In the genomic region with DNA sequence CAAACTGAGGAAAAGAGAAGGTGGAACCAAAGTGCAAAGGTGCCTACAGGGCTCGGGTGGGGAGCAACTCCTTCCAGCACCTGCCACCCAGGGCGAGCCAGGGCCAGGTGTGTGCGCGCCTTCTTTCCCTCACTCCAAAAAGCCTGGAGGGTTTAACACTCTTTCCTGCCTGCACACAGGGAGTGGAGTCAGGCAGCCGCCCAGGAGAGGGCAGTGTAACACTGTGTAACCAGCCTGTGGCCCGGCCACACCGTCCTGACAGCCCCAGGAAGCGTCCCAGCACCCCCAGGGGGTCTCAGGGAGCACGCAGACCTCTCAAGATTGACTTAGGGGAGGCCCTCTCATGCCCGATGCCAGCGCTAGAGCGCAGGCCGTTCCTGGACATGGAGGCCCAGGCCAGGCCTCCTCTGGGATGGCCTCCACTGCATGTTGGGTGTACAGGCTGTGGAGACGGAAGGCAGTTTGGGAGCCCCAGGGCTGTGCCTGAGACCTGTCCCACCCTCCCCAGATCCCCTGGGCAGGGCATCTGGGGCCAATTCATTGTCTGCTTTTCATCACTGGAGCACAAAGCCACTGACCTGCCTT, we compare ENCODE assay signal across 1 cellular context.
A peak's percentile ranks its signal among the peaks of the same experiment; 100 is the strongest.
TF ChIP-seq lines count a peak whose summit lies in the region.

No MANE protein-coding gene starts in this region.

TF ChIP-seq in HEK293, 187 proteins besides CTCF, POLR2A, EP300 and RAD21 (continued from another document and continues in another):
- TF ChIP-seq ZNF202 (tag by site-specific recombination; IDR thresholded peaks at IDR 0.05; ENCODE audit: borderline replicate concordance), result no peak
- no peak for TF ChIP-seq ZNF707 (tag by site-specific recombination; IDR thresholded peaks at IDR 0.05)
- no peak for TF ChIP-seq GFI1B (tag by site-specific recombination; IDR thresholded peaks at IDR 0.05)
- TF ChIP-seq FEZF1 (tag by site-specific recombination; IDR thresholded peaks at IDR 0.05), result no peak
- TF ChIP-seq ZNF549 (tag by site-specific recombination; IDR thresholded peaks at IDR 0.05), result no peak
- TF ChIP-seq IKZF3 (tag by site-specific recombination; IDR thresholded peaks at IDR 0.05), result peak; percentile 44; the same call in 1 of the 2 replicates
- TF ChIP-seq EGR2 (tag by site-specific recombination; IDR thresholded peaks at IDR 0.05; ENCODE audit: low read depth), result no peak
- no peak for TF ChIP-seq ZNF521 (tag by site-specific recombination; IDR thresholded peaks at IDR 0.05)
- TF ChIP-seq, protein P1, sequence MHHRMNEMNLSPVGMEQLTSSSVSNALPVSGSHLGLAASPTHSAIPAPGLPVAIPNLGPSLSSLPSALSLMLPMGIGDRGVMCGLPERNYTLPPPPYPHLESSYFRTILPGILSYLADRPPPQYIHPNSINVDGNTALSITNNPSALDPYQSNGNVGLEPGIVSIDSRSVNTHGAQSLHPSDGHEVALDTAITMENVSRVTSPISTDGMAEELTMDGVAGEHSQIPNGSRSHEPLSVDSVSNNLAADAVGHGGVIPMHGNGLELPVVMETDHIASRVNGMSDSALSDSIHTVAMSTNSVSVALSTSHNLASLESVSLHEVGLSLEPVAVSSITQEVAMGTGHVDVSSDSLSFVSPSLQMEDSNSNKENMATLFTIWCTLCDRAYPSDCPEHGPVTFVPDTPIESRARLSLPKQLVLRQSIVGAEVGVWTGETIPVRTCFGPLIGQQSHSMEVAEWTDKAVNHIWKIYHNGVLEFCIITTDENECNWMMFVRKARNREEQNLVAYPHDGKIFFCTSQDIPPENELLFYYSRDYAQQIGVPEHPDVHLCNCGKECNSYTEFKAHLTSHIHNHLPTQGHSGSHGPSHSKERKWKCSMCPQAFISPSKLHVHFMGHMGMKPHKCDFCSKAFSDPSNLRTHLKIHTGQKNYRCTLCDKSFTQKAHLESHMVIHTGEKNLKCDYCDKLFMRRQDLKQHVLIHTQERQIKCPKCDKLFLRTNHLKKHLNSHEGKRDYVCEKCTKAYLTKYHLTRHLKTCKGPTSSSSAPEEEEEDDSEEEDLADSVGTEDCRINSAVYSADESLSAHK (tag by site-specific recombination; IDR thresholded peaks at IDR 0.05), result no peak
- no peak for TF ChIP-seq ZNF596 (tag by site-specific recombination; IDR thresholded peaks at IDR 0.05)
- no peak for TF ChIP-seq ZBTB8A (tag by site-specific recombination; IDR thresholded peaks at IDR 0.05)
- TF ChIP-seq HOXA7 (CRISPR knock-in tag; IDR thresholded peaks at IDR 0.05; ENCODE audit: borderline replicate concordance), result no peak
- TF ChIP-seq GLIS2 (tag by site-specific recombination; IDR thresholded peaks at IDR 0.05), result peak; percentile 79
- TF ChIP-seq, protein P2, sequence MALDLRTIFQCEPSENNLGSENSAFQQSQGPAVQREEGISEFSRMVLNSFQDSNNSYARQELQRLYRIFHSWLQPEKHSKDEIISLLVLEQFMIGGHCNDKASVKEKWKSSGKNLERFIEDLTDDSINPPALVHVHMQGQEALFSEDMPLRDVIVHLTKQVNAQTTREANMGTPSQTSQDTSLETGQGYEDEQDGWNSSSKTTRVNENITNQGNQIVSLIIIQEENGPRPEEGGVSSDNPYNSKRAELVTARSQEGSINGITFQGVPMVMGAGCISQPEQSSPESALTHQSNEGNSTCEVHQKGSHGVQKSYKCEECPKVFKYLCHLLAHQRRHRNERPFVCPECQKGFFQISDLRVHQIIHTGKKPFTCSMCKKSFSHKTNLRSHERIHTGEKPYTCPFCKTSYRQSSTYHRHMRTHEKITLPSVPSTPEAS (tag by site-specific recombination; IDR thresholded peaks at IDR 0.05), result no peak
- TF ChIP-seq, protein P3, sequence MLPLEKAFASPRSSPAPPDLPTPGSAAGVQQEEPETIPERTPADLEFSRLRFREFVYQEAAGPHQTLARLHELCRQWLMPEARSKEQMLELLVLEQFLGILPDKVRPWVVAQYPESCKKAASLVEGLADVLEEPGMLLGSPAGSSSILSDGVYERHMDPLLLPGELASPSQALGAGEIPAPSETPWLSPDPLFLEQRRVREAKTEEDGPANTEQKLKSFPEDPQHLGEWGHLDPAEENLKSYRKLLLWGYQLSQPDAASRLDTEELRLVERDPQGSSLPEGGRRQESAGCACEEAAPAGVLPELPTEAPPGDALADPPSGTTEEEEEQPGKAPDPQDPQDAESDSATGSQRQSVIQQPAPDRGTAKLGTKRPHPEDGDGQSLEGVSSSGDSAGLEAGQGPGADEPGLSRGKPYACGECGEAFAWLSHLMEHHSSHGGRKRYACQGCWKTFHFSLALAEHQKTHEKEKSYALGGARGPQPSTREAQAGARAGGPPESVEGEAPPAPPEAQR (tag by site-specific recombination; IDR thresholded peaks at IDR 0.05), result no peak
- TF ChIP-seq, protein P4, sequence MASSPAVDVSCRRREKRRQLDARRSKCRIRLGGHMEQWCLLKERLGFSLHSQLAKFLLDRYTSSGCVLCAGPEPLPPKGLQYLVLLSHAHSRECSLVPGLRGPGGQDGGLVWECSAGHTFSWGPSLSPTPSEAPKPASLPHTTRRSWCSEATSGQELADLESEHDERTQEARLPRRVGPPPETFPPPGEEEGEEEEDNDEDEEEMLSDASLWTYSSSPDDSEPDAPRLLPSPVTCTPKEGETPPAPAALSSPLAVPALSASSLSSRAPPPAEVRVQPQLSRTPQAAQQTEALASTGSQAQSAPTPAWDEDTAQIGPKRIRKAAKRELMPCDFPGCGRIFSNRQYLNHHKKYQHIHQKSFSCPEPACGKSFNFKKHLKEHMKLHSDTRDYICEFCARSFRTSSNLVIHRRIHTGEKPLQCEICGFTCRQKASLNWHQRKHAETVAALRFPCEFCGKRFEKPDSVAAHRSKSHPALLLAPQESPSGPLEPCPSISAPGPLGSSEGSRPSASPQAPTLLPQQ (tag by site-specific recombination; IDR thresholded peaks at IDR 0.05), result no peak; the same call in 1 of the 2 replicates
- peak; percentile 49 for TF ChIP-seq ZNF2 (tag by site-specific recombination; IDR thresholded peaks at IDR 0.05)
- TF ChIP-seq, protein P5, sequence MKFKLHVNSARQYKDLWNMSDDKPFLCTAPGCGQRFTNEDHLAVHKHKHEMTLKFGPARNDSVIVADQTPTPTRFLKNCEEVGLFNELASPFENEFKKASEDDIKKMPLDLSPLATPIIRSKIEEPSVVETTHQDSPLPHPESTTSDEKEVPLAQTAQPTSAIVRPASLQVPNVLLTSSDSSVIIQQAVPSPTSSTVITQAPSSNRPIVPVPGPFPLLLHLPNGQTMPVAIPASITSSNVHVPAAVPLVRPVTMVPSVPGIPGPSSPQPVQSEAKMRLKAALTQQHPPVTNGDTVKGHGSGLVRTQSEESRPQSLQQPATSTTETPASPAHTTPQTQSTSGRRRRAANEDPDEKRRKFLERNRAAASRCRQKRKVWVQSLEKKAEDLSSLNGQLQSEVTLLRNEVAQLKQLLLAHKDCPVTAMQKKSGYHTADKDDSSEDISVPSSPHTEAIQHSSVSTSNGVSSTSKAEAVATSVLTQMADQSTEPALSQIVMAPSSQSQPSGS (tag by site-specific recombination; IDR thresholded peaks at IDR 0.05; ENCODE audit: low read depth), result no peak
- TF ChIP-seq ZNF138 (tag by site-specific recombination; IDR thresholded peaks at IDR 0.05; ENCODE audit: borderline replicate concordance), result no peak
- TF ChIP-seq, protein P6, sequence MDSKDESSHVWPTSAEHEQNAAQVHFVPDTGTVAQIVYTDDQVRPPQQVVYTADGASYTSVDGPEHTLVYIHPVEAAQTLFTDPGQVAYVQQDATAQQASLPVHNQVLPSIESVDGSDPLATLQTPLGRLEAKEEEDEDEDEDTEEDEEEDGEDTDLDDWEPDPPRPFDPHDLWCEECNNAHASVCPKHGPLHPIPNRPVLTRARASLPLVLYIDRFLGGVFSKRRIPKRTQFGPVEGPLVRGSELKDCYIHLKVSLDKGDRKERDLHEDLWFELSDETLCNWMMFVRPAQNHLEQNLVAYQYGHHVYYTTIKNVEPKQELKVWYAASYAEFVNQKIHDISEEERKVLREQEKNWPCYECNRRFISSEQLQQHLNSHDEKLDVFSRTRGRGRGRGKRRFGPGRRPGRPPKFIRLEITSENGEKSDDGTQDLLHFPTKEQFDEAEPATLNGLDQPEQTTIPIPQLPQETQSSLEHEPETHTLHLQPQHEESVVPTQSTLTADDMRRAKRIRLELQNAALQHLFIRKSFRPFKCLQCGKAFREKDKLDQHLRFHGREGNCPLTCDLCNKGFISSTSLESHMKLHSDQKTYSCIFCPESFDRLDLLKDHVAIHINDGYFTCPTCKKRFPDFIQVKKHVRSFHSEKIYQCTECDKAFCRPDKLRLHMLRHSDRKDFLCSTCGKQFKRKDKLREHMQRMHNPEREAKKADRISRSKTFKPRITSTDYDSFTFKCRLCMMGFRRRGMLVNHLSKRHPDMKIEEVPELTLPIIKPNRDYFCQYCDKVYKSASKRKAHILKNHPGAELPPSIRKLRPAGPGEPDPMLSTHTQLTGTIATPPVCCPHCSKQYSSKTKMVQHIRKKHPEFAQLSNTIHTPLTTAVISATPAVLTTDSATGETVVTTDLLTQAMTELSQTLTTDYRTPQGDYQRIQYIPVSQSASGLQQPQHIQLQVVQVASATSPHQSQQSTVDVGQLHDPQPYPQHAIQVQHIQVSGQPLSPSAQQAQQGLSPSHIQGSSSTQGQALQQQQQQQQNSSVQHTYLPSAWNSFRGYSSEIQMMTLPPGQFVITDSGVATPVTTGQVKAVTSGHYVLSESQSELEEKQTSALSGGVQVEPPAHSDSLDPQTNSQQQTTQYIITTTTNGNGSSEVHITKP (tag by site-specific recombination; IDR thresholded peaks at IDR 0.05), result no peak
- no peak for TF ChIP-seq KLF1 (tag by site-specific recombination; IDR thresholded peaks at IDR 0.05)
- TF ChIP-seq ZNF701 (tag by site-specific recombination; IDR thresholded peaks at IDR 0.05), result no peak
- TF ChIP-seq, protein P7, sequence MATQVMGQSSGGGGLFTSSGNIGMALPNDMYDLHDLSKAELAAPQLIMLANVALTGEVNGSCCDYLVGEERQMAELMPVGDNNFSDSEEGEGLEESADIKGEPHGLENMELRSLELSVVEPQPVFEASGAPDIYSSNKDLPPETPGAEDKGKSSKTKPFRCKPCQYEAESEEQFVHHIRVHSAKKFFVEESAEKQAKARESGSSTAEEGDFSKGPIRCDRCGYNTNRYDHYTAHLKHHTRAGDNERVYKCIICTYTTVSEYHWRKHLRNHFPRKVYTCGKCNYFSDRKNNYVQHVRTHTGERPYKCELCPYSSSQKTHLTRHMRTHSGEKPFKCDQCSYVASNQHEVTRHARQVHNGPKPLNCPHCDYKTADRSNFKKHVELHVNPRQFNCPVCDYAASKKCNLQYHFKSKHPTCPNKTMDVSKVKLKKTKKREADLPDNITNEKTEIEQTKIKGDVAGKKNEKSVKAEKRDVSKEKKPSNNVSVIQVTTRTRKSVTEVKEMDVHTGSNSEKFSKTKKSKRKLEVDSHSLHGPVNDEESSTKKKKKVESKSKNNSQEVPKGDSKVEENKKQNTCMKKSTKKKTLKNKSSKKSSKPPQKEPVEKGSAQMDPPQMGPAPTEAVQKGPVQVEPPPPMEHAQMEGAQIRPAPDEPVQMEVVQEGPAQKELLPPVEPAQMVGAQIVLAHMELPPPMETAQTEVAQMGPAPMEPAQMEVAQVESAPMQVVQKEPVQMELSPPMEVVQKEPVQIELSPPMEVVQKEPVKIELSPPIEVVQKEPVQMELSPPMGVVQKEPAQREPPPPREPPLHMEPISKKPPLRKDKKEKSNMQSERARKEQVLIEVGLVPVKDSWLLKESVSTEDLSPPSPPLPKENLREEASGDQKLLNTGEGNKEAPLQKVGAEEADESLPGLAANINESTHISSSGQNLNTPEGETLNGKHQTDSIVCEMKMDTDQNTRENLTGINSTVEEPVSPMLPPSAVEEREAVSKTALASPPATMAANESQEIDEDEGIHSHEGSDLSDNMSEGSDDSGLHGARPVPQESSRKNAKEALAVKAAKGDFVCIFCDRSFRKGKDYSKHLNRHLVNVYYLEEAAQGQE (tag by site-specific recombination; IDR thresholded peaks at IDR 0.05), result no peak
- TF ChIP-seq ZNF660 (tag by site-specific recombination; IDR thresholded peaks at IDR 0.05), result no peak
- no peak for TF ChIP-seq SETDB1 (IDR thresholded peaks at IDR 0.05; ENCODE audit: insufficient read length, low read length)
- TF ChIP-seq, protein P8, sequence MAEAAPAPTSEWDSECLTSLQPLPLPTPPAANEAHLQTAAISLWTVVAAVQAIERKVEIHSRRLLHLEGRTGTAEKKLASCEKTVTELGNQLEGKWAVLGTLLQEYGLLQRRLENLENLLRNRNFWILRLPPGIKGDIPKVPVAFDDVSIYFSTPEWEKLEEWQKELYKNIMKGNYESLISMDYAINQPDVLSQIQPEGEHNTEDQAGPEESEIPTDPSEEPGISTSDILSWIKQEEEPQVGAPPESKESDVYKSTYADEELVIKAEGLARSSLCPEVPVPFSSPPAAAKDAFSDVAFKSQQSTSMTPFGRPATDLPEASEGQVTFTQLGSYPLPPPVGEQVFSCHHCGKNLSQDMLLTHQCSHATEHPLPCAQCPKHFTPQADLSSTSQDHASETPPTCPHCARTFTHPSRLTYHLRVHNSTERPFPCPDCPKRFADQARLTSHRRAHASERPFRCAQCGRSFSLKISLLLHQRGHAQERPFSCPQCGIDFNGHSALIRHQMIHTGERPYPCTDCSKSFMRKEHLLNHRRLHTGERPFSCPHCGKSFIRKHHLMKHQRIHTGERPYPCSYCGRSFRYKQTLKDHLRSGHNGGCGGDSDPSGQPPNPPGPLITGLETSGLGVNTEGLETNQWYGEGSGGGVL (tag by site-specific recombination; IDR thresholded peaks at IDR 0.05), result no peak
- TF ChIP-seq MZF1 (tag by site-specific recombination; IDR thresholded peaks at IDR 0.05; ENCODE audit: borderline replicate concordance), result no peak
- TF ChIP-seq ZSCAN30 (tag by site-specific recombination; IDR thresholded peaks at IDR 0.05), result peak; percentile 37; the same call in 1 of the 2 replicates
- TF ChIP-seq ZNF223 (tag by site-specific recombination; IDR thresholded peaks at IDR 0.05), result no peak
- no peak for TF ChIP-seq HOXC10 (CRISPR knock-in tag; IDR thresholded peaks at IDR 0.05)
- 0 out of 2 replicates have a peak, but pooled peaks have one; percentile 21 for TF ChIP-seq WT1 (tag by site-specific recombination; IDR thresholded peaks at IDR 0.05)
- TF ChIP-seq ZIC2 (tag by site-specific recombination; IDR thresholded peaks at IDR 0.05), result peak; percentile 80
- TF ChIP-seq ZNF350 (tag by site-specific recombination; IDR thresholded peaks at IDR 0.05), result no peak
- TF ChIP-seq ZNF623 (tag by site-specific recombination; IDR thresholded peaks at IDR 0.05), result no peak
- no peak for TF ChIP-seq ZNF112 (tag by site-specific recombination; IDR thresholded peaks at IDR 0.05)
- TF ChIP-seq, protein P9, sequence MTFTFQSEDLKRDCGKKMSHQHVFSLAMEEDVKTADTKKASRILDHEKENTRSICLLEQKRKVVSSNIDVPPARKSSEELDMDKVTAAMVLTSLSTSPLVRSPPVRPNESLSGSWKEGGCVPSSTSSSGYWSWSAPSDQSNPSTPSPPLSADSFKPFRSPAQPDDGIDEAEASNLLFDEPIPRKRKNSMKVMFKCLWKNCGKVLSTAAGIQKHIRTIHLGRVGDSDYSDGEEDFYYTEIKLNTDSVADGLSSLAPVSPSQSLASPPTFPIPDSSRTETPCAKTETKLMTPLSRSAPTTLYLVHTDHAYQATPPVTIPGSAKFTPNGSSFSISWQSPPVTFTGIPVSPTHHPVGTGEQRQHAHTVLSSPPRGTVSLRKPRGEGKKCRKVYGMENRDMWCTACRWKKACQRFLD (tag by site-specific recombination; IDR thresholded peaks at IDR 0.05), result no peak
- TF ChIP-seq YY1 (tag by site-specific recombination; IDR thresholded peaks at IDR 0.05), result no peak
- no peak for TF ChIP-seq ZNF23 (tag by site-specific recombination; IDR thresholded peaks at IDR 0.05; ENCODE audit: borderline replicate concordance)
- TF ChIP-seq, protein P10, sequence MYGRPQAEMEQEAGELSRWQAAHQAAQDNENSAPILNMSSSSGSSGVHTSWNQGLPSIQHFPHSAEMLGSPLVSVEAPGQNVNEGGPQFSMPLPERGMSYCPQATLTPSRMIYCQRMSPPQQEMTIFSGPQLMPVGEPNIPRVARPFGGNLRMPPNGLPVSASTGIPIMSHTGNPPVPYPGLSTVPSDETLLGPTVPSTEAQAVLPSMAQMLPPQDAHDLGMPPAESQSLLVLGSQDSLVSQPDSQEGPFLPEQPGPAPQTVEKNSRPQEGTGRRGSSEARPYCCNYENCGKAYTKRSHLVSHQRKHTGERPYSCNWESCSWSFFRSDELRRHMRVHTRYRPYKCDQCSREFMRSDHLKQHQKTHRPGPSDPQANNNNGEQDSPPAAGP (tag by site-specific recombination; IDR thresholded peaks at IDR 0.05), result peak; percentile 39; the same call in 1 of the 2 replicates
